Comparison of ENCODE assay signal across 8 cellular contexts in genomic region chr2:71299507-71299906, GRCh38. TPM values are rescaled to one million over a fixed set of nuclear protein-coding genes. Genes with fewer than 3 reads are reported as not detected.
A peak's percentile ranks its signal among the peaks of the same experiment; 100 is the strongest.
DNase-seq lines count a peak whose midpoint lies in the region; ATAC-seq and TF ChIP-seq lines count a peak whose summit lies in the region.

No MANE protein-coding gene starts in this region.

- no peak for ATAC-seq in naive B cell (ENCODE audit: low read depth in 2 of 2)
- no peak for ATAC-seq in activated T-cell treated with anti-CD3 and anti-CD28 coated beads, Interleukin-2, amount 50 U/mL, for 4 hours

- DNase-seq in activated CD4-positive, alpha-beta T cell treated with anti-CD3 and anti-CD28 coated beads, Interleukin-2, amount 10 ng/mL, durations not matched to agents 24 days and 14 days = peak; percentile 67
- no peak for DNase-seq in activated CD4-positive, alpha-beta T cell treated with anti-CD3 and anti-CD28 coated beads for 1 hour
- DNase-seq in NCI-H1694 (lab: John Stamatoyannopoulos, UW) (peak; percentile 30), choroid plexus epithelial cell (ENCODE audit: low read depth) (peak; percentile 66), naive B cell (peak; percentile 18), HPDE6-E6E7 (ENCODE audit: extremely low spot score) (no peak)
- DNase-seq in activated T-cell treated with anti-CD3 and anti-CD28 coated beads, Interleukin-2, amount 50 U/mL, for 4 hours = no peak
- no peak for DNase-seq in activated naive CD4-positive, alpha-beta T cell (lab: John Stamatoyannopoulos, UW)

- H3K4me3 ChIP-seq in choroid plexus epithelial cell (ENCODE audit: low read depth, low read length) = no peak overlapping the region

- peak; percentile 64 for TF ChIP-seq CTCF in choroid plexus epithelial cell (conservative IDR thresholded peaks at IDR 0.05; ENCODE audit: low read depth, low read length)

- intact Hi-C loops in activated CD4-positive, alpha-beta T cell treated with anti-CD3 and anti-CD28 coated beads, Interleukin-2, amount 10 ng/mL, durations not matched to agents 24 days and 14 days (cut with micrococcal nuclease) = loop anchor here (1.0 kb wide), 1 partner anchor 211 kb away; no protein-coding TSS in a partner anchor

- H3K27me3 Mint-ChIP-seq in activated CD4-positive, alpha-beta T cell treated with anti-CD3 and anti-CD28 coated beads, Interleukin-2, amount 10 ng/mL, durations not matched to agents 24 days and 14 days = peaks cover 9% of the 10 kb centered on the region
- no peaks in the 10 kb centered on the region for H3K27me3 Mint-ChIP-seq in naive B cell
- H3K27me3 Mint-ChIP-seq in activated T-cell treated with anti-CD3 and anti-CD28 coated beads, Interleukin-2, amount 50 U/mL, for 4 hours (ENCODE audit: low read depth) = peaks cover 4% of the 10 kb centered on the region

- H3K36me3 Mint-ChIP-seq in activated CD4-positive, alpha-beta T cell treated with anti-CD3 and anti-CD28 coated beads, Interleukin-2, amount 10 ng/mL, durations not matched to agents 24 days and 14 days (ENCODE audit: low read depth) = no peaks in the 10 kb centered on the region
- no peaks in the 10 kb centered on the region for H3K36me3 Mint-ChIP-seq in naive B cell
- H3K36me3 Mint-ChIP-seq in activated T-cell treated with anti-CD3 and anti-CD28 coated beads, Interleukin-2, amount 50 U/mL, for 4 hours (ENCODE audit: insufficient read depth) = no peaks in the 10 kb centered on the region

- no peaks in the 10 kb centered on the region for H3K4me1 Mint-ChIP-seq in activated CD4-positive, alpha-beta T cell treated with anti-CD3 and anti-CD28 coated beads, Interleukin-2, amount 10 ng/mL, durations not matched to agents 24 days and 14 days
- no peaks in the 10 kb centered on the region for H3K4me1 Mint-ChIP-seq in naive B cell
- no peaks in the 10 kb centered on the region for H3K4me1 Mint-ChIP-seq in activated T-cell treated with anti-CD3 and anti-CD28 coated beads, Interleukin-2, amount 50 U/mL, for 4 hours (ENCODE audit: low read depth)

- H3K4me3 Mint-ChIP-seq in activated CD4-positive, alpha-beta T cell treated with anti-CD3 and anti-CD28 coated beads, Interleukin-2, amount 10 ng/mL, durations not matched to agents 24 days and 14 days = no peak overlapping the region
- H3K4me3 Mint-ChIP-seq in naive B cell = no peak overlapping the region
- no peak overlapping the region for H3K4me3 Mint-ChIP-seq in activated T-cell treated with anti-CD3 and anti-CD28 coated beads, Interleukin-2, amount 50 U/mL, for 4 hours

- no peaks in the 10 kb centered on the region for H3K9me3 Mint-ChIP-seq in activated CD4-positive, alpha-beta T cell treated with anti-CD3 and anti-CD28 coated beads, Interleukin-2, amount 10 ng/mL, durations not matched to agents 24 days and 14 days
- H3K9me3 Mint-ChIP-seq in naive B cell = no peaks in the 10 kb centered on the region
- no peaks in the 10 kb centered on the region for H3K9me3 Mint-ChIP-seq in activated T-cell treated with anti-CD3 and anti-CD28 coated beads, Interleukin-2, amount 50 U/mL, for 4 hours

- no peak overlapping the region for H3K27ac Mint-ChIP-seq in activated CD4-positive, alpha-beta T cell treated with anti-CD3 and anti-CD28 coated beads, Interleukin-2, amount 10 ng/mL, durations not matched to agents 24 days and 14 days
- peak overlapping the region in 1 of 6 donors; percentile 58 for H3K27ac Mint-ChIP-seq in naive B cell

RNA-seq across cellular contexts. Expression of gene ZNF638, which starts 32.1 kb away (rescaled TPM):
- 90.2 and 91.5 TPM in 2 replicates for total RNA-seq in activated CD4-positive, alpha-beta T cell treated with anti-CD3 and anti-CD28 coated beads, Interleukin-2, amount 10 ng/mL, durations not matched to agents 24 days and 14 days
- polyA plus RNA-seq in naive B cell (ENCODE audit: low read depth in 6 of 6) = 10 to 100 TPM; 34.9 to 80.2 (median 50.9) TPM
- 10 to 100 TPM; 56.2 to 64.4 (median 59.3) TPM for total RNA-seq in activated T-cell treated with anti-CD3 and anti-CD28 coated beads, Interleukin-2, amount 50 U/mL, for 4 hours

Comparison
In these comparisons a context has a peak if more than half of its experiments do, and no peak if none do; other contexts are left out.
1. DNase-seq: peak in activated CD4-positive, alpha-beta T cell treated with anti-CD3 and anti-CD28 coated beads, Interleukin-2, amount 10 ng/mL, durations not matched to agents 24 days and 14 days (single experiment), NCI-H1694 (single experiment), choroid plexus epithelial cell (single experiment) and naive B cell (single experiment); none in activated CD4-positive, alpha-beta T cell treated with anti-CD3 and anti-CD28 coated beads for 1 hour (single experiment), activated T-cell treated with anti-CD3 and anti-CD28 coated beads, Interleukin-2, amount 50 U/mL, for 4 hours (single experiment), activated naive CD4-positive, alpha-beta T cell (0 of 4) and HPDE6-E6E7 (single experiment).